Comparison of ENCODE assay signal across 15 cellular contexts in the genomic region with DNA sequence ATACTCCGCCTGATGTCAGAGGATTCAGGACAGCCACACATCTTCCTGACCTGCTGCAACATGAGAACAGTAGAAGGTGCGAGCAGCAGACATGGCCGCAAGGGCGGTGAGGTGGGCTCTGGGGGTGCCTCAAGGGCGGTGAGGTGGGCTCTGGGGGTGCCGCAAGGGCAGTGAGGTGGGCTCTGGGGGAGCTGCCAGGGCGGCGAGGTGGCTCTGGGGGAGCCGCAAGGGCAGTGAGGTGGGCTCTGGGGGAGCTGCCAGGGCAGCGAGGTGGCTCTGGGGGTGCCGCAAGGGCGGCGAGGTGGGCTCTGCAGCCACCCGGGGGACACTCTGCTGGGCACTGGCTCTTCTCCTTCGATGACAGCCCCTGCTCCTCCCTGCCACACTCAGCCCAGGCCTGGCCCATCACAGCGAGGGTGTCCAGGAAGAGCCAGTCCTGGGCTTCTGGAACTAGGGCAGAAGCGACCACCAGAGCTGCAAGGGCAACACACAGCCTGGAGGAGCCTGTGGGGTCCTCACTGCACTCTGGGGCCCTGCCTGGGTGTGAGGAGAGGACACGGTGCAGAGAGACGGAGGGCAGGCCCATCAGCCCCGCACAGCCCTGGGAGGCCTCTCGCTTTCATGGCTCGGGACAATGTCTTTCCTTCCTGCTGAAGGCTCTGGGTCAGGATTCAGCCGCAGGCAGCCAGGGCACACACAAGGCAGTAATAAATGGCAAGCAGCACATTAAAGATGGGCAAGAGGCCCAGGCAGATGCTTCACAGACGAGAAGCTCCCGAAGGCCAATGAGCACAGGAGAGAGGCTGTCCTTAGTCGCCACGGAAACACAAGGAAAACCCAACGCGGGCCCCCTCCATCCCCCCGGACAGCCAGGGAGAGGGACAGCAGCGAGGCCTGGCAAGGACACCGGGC. TPM values are rescaled to one million over a fixed set of nuclear protein-coding genes. Genes with fewer than 3 reads are reported as not detected.
A peak's percentile ranks its signal among the peaks of the same experiment; 100 is the strongest.
DNase-seq lines count a peak whose midpoint lies in the region; ATAC-seq and TF ChIP-seq lines count a peak whose summit lies in the region.
"Had no signal": no experiment of that assay in that cellular context is flagged by ENCODE, and none has a peak within 500 bp of the region (broad histone marks: within the 10 kb centered on the region; RNA-seq: fewer than 3 reads in every experiment).

No MANE protein-coding gene starts in this region.

- DNase-seq in DMS153 treated with DMSO at 0.1 percent for 48 hours (lab: John Stamatoyannopoulos, UW; ENCODE audit: unreplicated experiment) (peak; percentile 7), DMS153 (lab: John Stamatoyannopoulos, UW) (no peak), NCI-H69 (lab: John Stamatoyannopoulos, UW) (peak; percentile 80), esophagus muscularis mucosa (ENCODE audit: extremely low spot score) (no peak), pons (ENCODE audit: low spot score) (peak; percentile 28), NCI-H146 treated with DMSO at 0.1 percent for 48 hours (lab: John Stamatoyannopoulos, UW; ENCODE audit: unreplicated experiment) (no peak)
- DNase-seq: 8988T; activated CD4-positive, alpha-beta T cell treated with anti-CD3 and anti-CD28 coated beads, Interleukin-2, amount 10 ng/mL, durations not matched to agents 24 days and 14 days; cortex of kidney; mammary epithelial cell; SW 1271 had no signal

- TF ChIP-seq EP300 in esophagus muscularis mucosa (IDR thresholded peaks at IDR 0.05) = no peak

- TF ChIP-seq POLR2A in esophagus muscularis mucosa (IDR thresholded peaks at IDR 0.05; ENCODE audit: low read depth) = no peak

- H3K9me3 ChIP-seq in esophagus muscularis mucosa = no peaks in the 10 kb centered on the region
- H3K9me3 ChIP-seq: prostate gland, suprapubic skin had no signal

- TF ChIP-seq CTCF in esophagus muscularis mucosa (IDR thresholded peaks at IDR 0.05) = no peak

- intact Hi-C loops in esophagus muscularis mucosa (cut with DNase I) = no loop called here

- H3K36me3 ChIP-seq in esophagus muscularis mucosa = no peaks in the 10 kb centered on the region
- H3K36me3 ChIP-seq: prostate gland, suprapubic skin had no signal

- H3K4me3 ChIP-seq in esophagus muscularis mucosa = peak overlapping the region in 3 of 4 donors; percentile 13 to 25 (median 18)
- H3K4me3 ChIP-seq: prostate gland, suprapubic skin had no signal

- H3K4me1 ChIP-seq in esophagus muscularis mucosa = peaks cover 4 to 31% (median 26%) of the 10 kb centered on the region in 4 donors
- H3K4me1 ChIP-seq: suprapubic skin had no signal

- WGBS in esophagus muscularis mucosa = 65% methylated on average over 27 of the region's 32 CpGs

- H3K27me3 ChIP-seq in esophagus muscularis mucosa = no peaks in the 10 kb centered on the region
- H3K27me3 ChIP-seq: suprapubic skin had no signal

- peak overlapping the region in 2 of 4 donors; percentile 44 to 63 for H3K27ac ChIP-seq in esophagus muscularis mucosa (replicated peaks in 1 of 4)
- H3K27ac ChIP-seq: prostate gland, suprapubic skin had no signal

- ATAC-seq in GM21381 (IDR thresholded peaks at IDR 0.05; ENCODE audit: unreplicated experiment) (no peak), HG02642 (IDR thresholded peaks at IDR 0.05; ENCODE audit: poor library complexity, unreplicated experiment) (no peak)

RNA-seq across cellular contexts. Expression of gene STK32C, which starts 42.5 kb away (rescaled TPM):
- total RNA-seq in esophagus muscularis mucosa = 10 to 100 TPM in 1 of 4 donors, 1 to 10 TPM in 3; 4.8 to 10.9 (median 7.8) TPM

Comparison
In these comparisons a context has a peak if more than half of its experiments do, and no peak if none do; other contexts are left out.
1. DNase-seq: peak in DMS153 treated with DMSO at 0.1 percent for 48 hours (single experiment), NCI-H69 (single experiment) and pons (single experiment); none in DMS153 (single experiment), esophagus muscularis mucosa (single experiment) and NCI-H146 treated with DMSO at 0.1 percent for 48 hours (single experiment).